In genomic region chr2:235566931-235567495, GRCh38 we compare ENCODE assay signal across 28 cellular contexts.
"Had no signal": no experiment of that assay in that cellular context is flagged by ENCODE, and none has a peak within 500 bp of the region (broad histone marks: within the 10 kb centered on the region; RNA-seq: fewer than 3 reads in every experiment).

No MANE protein-coding gene starts in this region.

- H3K27me3 ChIP-seq: neural progenitor cell, ovary, right atrium auricular region, right lobe of liver, stomach, suprapubic skin, tibial artery, upper lobe of right lung had no signal

- H3K4me1 ChIP-seq: right lobe of liver, suprapubic skin had no signal

- H2AFZ ChIP-seq: neural progenitor cell had no signal

- H3K9me3 ChIP-seq: ovary, right lobe of liver, suprapubic skin, upper lobe of right lung had no signal

- H3K27ac Mint-ChIP-seq: mesothelial cell of epicardium; natural killer cell; nephron progenitor cell; neural progenitor cell; progenitor cell of endocrine pancreas; stimulated activated naive B cell treated with anti-CD40 and anti-IgM and Interleukin-4, amounts not matched to agents 10 μg/mL and 1 μg/mL and 100 μg/mL, for 72 hours had no signal

- H3K9ac ChIP-seq: neural progenitor cell had no signal

- H3K4me3 Mint-ChIP-seq: immature natural killer cell; mesothelial cell of epicardium; natural killer cell; nephron progenitor cell; neural progenitor cell; stimulated activated naive B cell treated with anti-CD40 and anti-IgM and Interleukin-4, amounts not matched to agents 10 μg/mL and 1 μg/mL and 100 μg/mL, for 72 hours had no signal

- H3K4me2 ChIP-seq: neural progenitor cell, smooth muscle cell had no signal

- H3K27ac ChIP-seq: left ventricle myocardium inferior, neural progenitor cell, ovary, right atrium auricular region, right lobe of liver, stomach, suprapubic skin, thoracic aorta, tibial artery, upper lobe of right lung had no signal

- H3K4me3 ChIP-seq: left ventricle myocardium inferior, lung, neural progenitor cell, ovary, right atrium auricular region, right lobe of liver, smooth muscle cell, stomach, suprapubic skin, thoracic aorta, tibial artery, upper lobe of right lung had no signal

- H3K36me3 Mint-ChIP-seq: immature natural killer cell; naive B cell; natural killer cell; stimulated activated naive B cell treated with anti-CD40 and anti-IgM and Interleukin-4, amounts not matched to agents 10 μg/mL and 1 μg/mL and 100 μg/mL, for 72 hours had no signal

- H3K36me3 ChIP-seq: neural progenitor cell, ovary, right atrium auricular region, right lobe of liver, suprapubic skin, thoracic aorta, tibial artery, upper lobe of right lung had no signal

- ATAC-seq: natural killer cell; stimulated activated naive CD8-positive, alpha-beta T cell treated with anti-CD3 and anti-CD28 coated beads, Interleukin-15, Interleukin-2, amounts not matched to agents 100 U/mL and 50 U/mL, for 24 hours; upper lobe of right lung had no signal

- DNase-seq: hypothalamus; immature natural killer cell; left ventricle myocardium inferior; mesendoderm; naive B cell; natural killer cell; nephron progenitor cell; ovary; stimulated activated CD4-positive, alpha-beta T cell treated with anti-CD3 and anti-CD28 coated beads, Interleukin-1b, Interleukin-23, amount 100 ng/mL, for 48 hours; stimulated activated CD4-positive, alpha-beta T cell treated with anti-CD3 and anti-CD28 coated beads, Interleukin-2, amount 100 ng/mL, for 48 hours; stimulated activated CD4-positive, alpha-beta T cell treated with anti-CD3 and anti-CD28 coated beads, Interleukin-4, amount 100 ng/mL, for 4 hours; stimulated activated CD8-positive, alpha-beta memory T cell treated with anti-CD3 and anti-CD28 coated beads, Interleukin-4, amount 100 ng/mL, for 48 hours; stimulated activated naive B cell treated with anti-CD40 and anti-IgM and Interleukin-4, amounts not matched to agents 10 μg/mL and 1 μg/mL and 100 μg/mL, for 72 hours; stimulated activated naive CD8-positive, alpha-beta T cell treated with anti-CD3 and anti-CD28 coated beads, Interleukin-15, Interleukin-2, amounts not matched to agents 100 U/mL and 50 U/mL, for 24 hours; stomach; tibial artery; upper lobe of right lung had no signal

- H3K4me1 Mint-ChIP-seq: naive B cell; stimulated activated naive B cell treated with anti-CD40 and anti-IgM and Interleukin-4, amounts not matched to agents 10 μg/mL and 1 μg/mL and 100 μg/mL, for 72 hours had no signal

- FAIRE-seq: islet of Langerhans, urothelium cell line had no signal

- H3K9me3 Mint-ChIP-seq: mesothelial cell of epicardium had no signal
